Comparison of ENCODE assay signal across 8 cellular contexts in genomic region chr14:20343092-20343854, GRCh38. TPM values are rescaled to one million over a fixed set of nuclear protein-coding genes. Genes with fewer than 3 reads are reported as not detected.
A peak's percentile ranks its signal among the peaks of the same experiment; 100 is the strongest.
DNase-seq lines count a peak whose midpoint lies in the region; ATAC-seq and TF ChIP-seq lines count a peak whose summit lies in the region.

TSS of gene PARP2 (plus strand) at chr14:20343635. CDS start at chr14:20343642, 7 bp downstream.

- peak within 1 kb of the TSS; percentile 56 to 78 for H3K4me3 ChIP-seq in testis

- H3K4me1 ChIP-seq in testis, result no peaks in the 10 kb centered on the region

- H3K27me3 ChIP-seq in testis, result no peaks in the 10 kb centered on the region

- H3K4me3 Mint-ChIP-seq in activated naive CD8-positive, alpha-beta T cell, result peak within 1 kb of the TSS; percentile 98

- ATAC-seq in HG02623 (IDR thresholded peaks at IDR 0.05; ENCODE audit: unreplicated experiment) (peak; percentile 90), omental fat pad (ENCODE audit: low FRiP score) (peak; percentile 99)

- peak within 1 kb of the TSS; percentile 96 for H3K27ac Mint-ChIP-seq in activated naive CD8-positive, alpha-beta T cell

- DNase-seq in GM10266 (ENCODE audit: extremely low spot score) (peak; percentile 90), NCI-H1105 (lab: John Stamatoyannopoulos, UW) (peak; percentile 100), SKM-1 treated with dmso at 0.1 percent for 144 hours (lab: John Stamatoyannopoulos, UW; ENCODE audit: unreplicated experiment) (peak; percentile 91), glomerular visceral epithelial cell (ENCODE audit: extremely low spot score) (peak; percentile 100), omental fat pad (ENCODE audit: low spot score) (peak; percentile 92), testis (peak; percentile 97)

- H3K9me3 Mint-ChIP-seq in activated naive CD8-positive, alpha-beta T cell (ENCODE audit: low read depth), result no peaks in the 10 kb centered on the region

- H3K4me1 Mint-ChIP-seq in activated naive CD8-positive, alpha-beta T cell (ENCODE audit: low read depth), result peaks cover 16% of the 10 kb centered on the region

- no peaks in the 10 kb centered on the region for H3K36me3 ChIP-seq in testis (ENCODE audit: low read depth, missing control alignments)

- H3K27me3 Mint-ChIP-seq in activated naive CD8-positive, alpha-beta T cell, result no peaks in the 10 kb centered on the region

- no peak for TF ChIP-seq CTCF in GM10266 (IDR thresholded peaks at IDR 0.05; ENCODE audit: control insufficient read depth, insufficient read depth, low read depth, missing control alignments)
- no peak for TF ChIP-seq CTCF in omental fat pad (IDR thresholded peaks at IDR 0.05)
- TF ChIP-seq CTCF in testis (IDR thresholded peaks at IDR 0.05), result no peak

- peaks cover 7% of the 10 kb centered on the region for H3K36me3 Mint-ChIP-seq in activated naive CD8-positive, alpha-beta T cell

- TF ChIP-seq POLR2A in testis (IDR thresholded peaks at IDR 0.05), result no peak

- intact Hi-C loops in testis (cut with DNase I; ENCODE audit: low total_unique reads), result loop anchor here (10.0 kb wide), 1 partner anchor 112 kb away; the partner anchor contains the start of genes APEX1 and OSGEP

- H3K27ac ChIP-seq in testis, result peak within 1 kb of the TSS; percentile 88 to 94

- 1% methylated on average over 25 to 45 of the region's 50 CpGs for WGBS in testis, 2 donors

- H3K9me3 ChIP-seq in testis, result no peaks in the 10 kb centered on the region

RNA-seq across cellular contexts. Expression of gene PARP2, which starts in this region (rescaled TPM):
- 10 to 100 TPM in 1 of 4 donors, 1 to 10 TPM in 3; 4.3 to 12.9 (median 7.7) TPM for total RNA-seq in omental fat pad
- total RNA-seq in testis, result 10 to 100 TPM; 38.1 to 50.7 TPM
- polyA plus RNA-seq in testis (ENCODE audit: insufficient read depth, low read depth, low replicate concordance), result 40.0 TPM

Comparison
In these comparisons a context has a peak if more than half of its experiments do, and no peak if none do; other contexts are left out.
1. Peak in every context shown above with its lines: DNase-seq, ATAC-seq, H3K4me3 ChIP-seq and H3K27ac ChIP-seq.